1 cellular context compared by ENCODE assay signal in the genomic region with DNA sequence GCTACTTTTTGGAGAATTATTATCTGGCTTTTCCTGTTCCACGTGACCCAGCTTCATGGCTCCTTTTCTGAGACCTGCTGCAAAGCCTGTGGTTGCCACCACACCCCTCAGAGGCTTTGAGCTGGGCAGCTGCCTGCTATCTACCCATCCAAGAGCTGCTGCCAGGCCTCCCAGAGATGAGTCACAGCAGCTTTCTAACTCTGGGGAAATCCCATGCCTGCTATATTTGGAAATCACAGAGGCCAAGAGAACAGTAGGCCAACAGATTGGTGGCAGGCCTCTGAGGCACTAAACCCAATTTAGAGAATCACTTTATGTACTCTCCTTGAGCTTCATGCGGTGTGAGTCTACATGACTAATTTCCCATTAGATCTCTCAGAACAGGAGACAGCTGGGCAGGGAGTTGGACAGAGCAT.
TF ChIP-seq lines count a peak whose summit lies in the region.

No MANE protein-coding gene starts in this region.

TF ChIP-seq in GM12878, 131 proteins besides CTCF, POLR2A, EP300 and RAD21 (continued from another document):
- TF ChIP-seq, protein P1, sequence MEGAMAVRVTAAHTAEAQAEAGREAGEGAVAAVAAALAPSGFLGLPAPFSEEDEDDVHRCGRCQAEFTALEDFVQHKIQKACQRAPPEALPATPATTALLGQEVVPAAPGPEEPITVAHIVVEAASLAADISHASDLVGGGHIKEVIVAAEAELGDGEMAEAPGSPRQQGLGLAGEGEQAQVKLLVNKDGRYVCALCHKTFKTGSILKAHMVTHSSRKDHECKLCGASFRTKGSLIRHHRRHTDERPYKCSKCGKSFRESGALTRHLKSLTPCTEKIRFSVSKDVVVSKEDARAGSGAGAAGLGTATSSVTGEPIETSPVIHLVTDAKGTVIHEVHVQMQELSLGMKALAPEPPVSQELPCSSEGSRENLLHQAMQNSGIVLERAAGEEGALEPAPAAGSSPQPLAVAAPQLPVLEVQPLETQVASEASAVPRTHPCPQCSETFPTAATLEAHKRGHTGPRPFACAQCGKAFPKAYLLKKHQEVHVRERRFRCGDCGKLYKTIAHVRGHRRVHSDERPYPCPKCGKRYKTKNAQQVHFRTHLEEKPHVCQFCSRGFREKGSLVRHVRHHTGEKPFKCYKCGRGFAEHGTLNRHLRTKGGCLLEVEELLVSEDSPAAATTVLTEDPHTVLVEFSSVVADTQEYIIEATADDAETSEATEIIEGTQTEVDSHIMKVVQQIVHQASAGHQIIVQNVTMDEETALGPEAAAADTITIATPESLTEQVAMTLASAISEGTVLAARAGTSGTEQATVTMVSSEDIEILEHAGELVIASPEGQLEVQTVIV (IDR thresholded peaks at IDR 0.05; ENCODE audit: borderline replicate concordance, partially characterized antibody): no peak
- TF ChIP-seq ZNF217 (IDR thresholded peaks at IDR 0.05) (no peak), CHD2 (IDR thresholded peaks at IDR 0.05; ENCODE audit: borderline replicate concordance, low read depth, low read length) (no peak), IKZF2 (IDR thresholded peaks at IDR 0.05) (peak; percentile 69 to 72), CBX3 (IDR thresholded peaks at IDR 0.05; ENCODE audit: borderline replicate concordance, low read depth) (no peak), POU2F2 (IDR thresholded peaks at IDR 0.05; ENCODE audit: borderline replicate concordance, low read depth, low read length) (no peak), SIN3A (IDR thresholded peaks at IDR 0.05; ENCODE audit: low read depth, low read length) (no peak)
- TF ChIP-seq, protein P2, sequence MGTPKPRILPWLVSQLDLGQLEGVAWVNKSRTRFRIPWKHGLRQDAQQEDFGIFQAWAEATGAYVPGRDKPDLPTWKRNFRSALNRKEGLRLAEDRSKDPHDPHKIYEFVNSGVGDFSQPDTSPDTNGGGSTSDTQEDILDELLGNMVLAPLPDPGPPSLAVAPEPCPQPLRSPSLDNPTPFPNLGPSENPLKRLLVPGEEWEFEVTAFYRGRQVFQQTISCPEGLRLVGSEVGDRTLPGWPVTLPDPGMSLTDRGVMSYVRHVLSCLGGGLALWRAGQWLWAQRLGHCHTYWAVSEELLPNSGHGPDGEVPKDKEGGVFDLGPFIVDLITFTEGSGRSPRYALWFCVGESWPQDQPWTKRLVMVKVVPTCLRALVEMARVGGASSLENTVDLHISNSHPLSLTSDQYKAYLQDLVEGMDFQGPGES (IDR thresholded peaks at IDR 0.05): no peak
- TF ChIP-seq, protein P3, sequence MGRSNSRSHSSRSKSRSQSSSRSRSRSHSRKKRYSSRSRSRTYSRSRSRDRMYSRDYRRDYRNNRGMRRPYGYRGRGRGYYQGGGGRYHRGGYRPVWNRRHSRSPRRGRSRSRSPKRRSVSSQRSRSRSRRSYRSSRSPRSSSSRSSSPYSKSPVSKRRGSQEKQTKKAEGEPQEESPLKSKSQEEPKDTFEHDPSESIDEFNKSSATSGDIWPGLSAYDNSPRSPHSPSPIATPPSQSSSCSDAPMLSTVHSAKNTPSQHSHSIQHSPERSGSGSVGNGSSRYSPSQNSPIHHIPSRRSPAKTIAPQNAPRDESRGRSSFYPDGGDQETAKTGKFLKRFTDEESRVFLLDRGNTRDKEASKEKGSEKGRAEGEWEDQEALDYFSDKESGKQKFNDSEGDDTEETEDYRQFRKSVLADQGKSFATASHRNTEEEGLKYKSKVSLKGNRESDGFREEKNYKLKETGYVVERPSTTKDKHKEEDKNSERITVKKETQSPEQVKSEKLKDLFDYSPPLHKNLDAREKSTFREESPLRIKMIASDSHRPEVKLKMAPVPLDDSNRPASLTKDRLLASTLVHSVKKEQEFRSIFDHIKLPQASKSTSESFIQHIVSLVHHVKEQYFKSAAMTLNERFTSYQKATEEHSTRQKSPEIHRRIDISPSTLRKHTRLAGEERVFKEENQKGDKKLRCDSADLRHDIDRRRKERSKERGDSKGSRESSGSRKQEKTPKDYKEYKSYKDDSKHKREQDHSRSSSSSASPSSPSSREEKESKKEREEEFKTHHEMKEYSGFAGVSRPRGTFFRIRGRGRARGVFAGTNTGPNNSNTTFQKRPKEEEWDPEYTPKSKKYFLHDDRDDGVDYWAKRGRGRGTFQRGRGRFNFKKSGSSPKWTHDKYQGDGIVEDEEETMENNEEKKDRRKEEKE (IDR thresholded peaks at IDR 0.05): no peak
